14 cellular contexts compared by ENCODE assay signal in genomic region chr14:61466905-61467280, GRCh38.
A peak's percentile ranks its signal among the peaks of the same experiment; 100 is the strongest.
DNase-seq lines count a peak whose midpoint lies in the region; ATAC-seq lines count a peak whose summit lies in the region.
"Had no signal": no experiment of that assay in that cellular context is flagged by ENCODE, and none has a peak within 500 bp of the region (broad histone marks: within the 10 kb centered on the region; RNA-seq: fewer than 3 reads in every experiment).

No MANE protein-coding gene starts in this region.

- H3K9me2 ChIP-seq in GM23248 (ENCODE audit: insufficient read depth) = no peaks in the 10 kb centered on the region
- H3K9me2 ChIP-seq: SK-N-SH had no signal

- no peak overlapping the region for H3K4me3 ChIP-seq in BLaER1 treated with 17β-estradiol and CSF1 and Interleukin-3, amounts not matched to agents 10 nM and 100 nM
- H3K4me3 ChIP-seq in GM23248 = no peak overlapping the region
- H3K4me3 ChIP-seq: BLaER1, psoas muscle had no signal

- no peak overlapping the region for H3K4me3 Mint-ChIP-seq in central memory CD8-positive, alpha-beta T cell
- H3K4me3 Mint-ChIP-seq in naive thymus-derived CD8-positive, alpha-beta T cell = no peak overlapping the region
- H3K4me3 Mint-ChIP-seq: activated CD8-positive, alpha-beta memory T cell treated with anti-CD3 and anti-CD28 coated beads, Interleukin-2, amount 10 ng/mL, durations not matched to agents 7 days and 5 days had no signal

- peak overlapping the region; percentile 75 for H3K27ac Mint-ChIP-seq in central memory CD8-positive, alpha-beta T cell (ENCODE audit: low read depth)
- H3K27ac Mint-ChIP-seq in naive thymus-derived CD8-positive, alpha-beta T cell = peak overlapping the region in 9 of 10 donors; percentile 31 to 100 (median 85)
- H3K27ac Mint-ChIP-seq: activated CD8-positive, alpha-beta memory T cell treated with anti-CD3 and anti-CD28 coated beads, Interleukin-2, amount 10 ng/mL, durations not matched to agents 7 days and 5 days had no signal

- H3K27ac ChIP-seq in BLaER1 treated with 17β-estradiol and CSF1 and Interleukin-3, amounts not matched to agents 10 nM and 100 nM = peak overlapping the region in 7 of 11 experiments; percentile 1 to 100 (median 9); a peak in 11 of 22 replicates
- peak overlapping the region; percentile 85 for H3K27ac ChIP-seq in GM23248
- H3K27ac ChIP-seq: psoas muscle had no signal

- no peaks in the 10 kb centered on the region for H3K9me3 Mint-ChIP-seq in central memory CD8-positive, alpha-beta T cell
- peaks cover 0 to 3% (median 0%) of the 10 kb centered on the region in 9 donors for H3K9me3 Mint-ChIP-seq in naive thymus-derived CD8-positive, alpha-beta T cell

- 95 to 100% methylated on average over 3 of the region's 3 CpGs for WGBS in GM23248 (ENCODE audit: low coverage in 1 of 2, low lambda C conversion rate in 2 of 2, missing lambda C conversion rate in 2 of 2), 2 experiments

- H3K9me3 ChIP-seq in BLaER1 treated with 17β-estradiol and CSF1 and Interleukin-3, amounts not matched to agents 10 nM and 100 nM (replicated peaks in 1 of 11) = peaks cover 0 to 18% (median 11%) of the 10 kb centered on the region in 11 experiments; a peak in 13 of 22 replicates
- no peaks in the 10 kb centered on the region for H3K9me3 ChIP-seq in GM23248 (ENCODE audit: low read depth)
- H3K9me3 ChIP-seq: psoas muscle, SK-N-SH had no signal

- H3K4me1 Mint-ChIP-seq in central memory CD8-positive, alpha-beta T cell = peaks cover 80% of the 10 kb centered on the region
- H3K4me1 Mint-ChIP-seq in naive thymus-derived CD8-positive, alpha-beta T cell = peaks cover 46 to 93% (median 83%) of the 10 kb centered on the region in 4 donors

- peaks cover 42 to 75% (median 62%) of the 10 kb centered on the region in 10 experiments for H3K4me1 ChIP-seq in BLaER1 treated with 17β-estradiol and CSF1 and Interleukin-3, amounts not matched to agents 10 nM and 100 nM
- H3K4me1 ChIP-seq in GM23248 (ENCODE audit: insufficient read depth) = peaks cover 62% of the 10 kb centered on the region

- H3K4me2 ChIP-seq in BLaER1 treated with 17β-estradiol and CSF1 and Interleukin-3, amounts not matched to agents 10 nM and 100 nM = peak overlapping the region in 5 of 11 experiments; percentile 51 to 94 (median 77); a peak in 8 of 22 replicates
- peak overlapping the region; percentile 66 for H3K4me2 ChIP-seq in GM23248 (ENCODE audit: unreplicated experiment)
- H3K4me2 ChIP-seq: BLaER1, SK-N-SH had no signal

- peaks cover 0 to 17% (median 7%) of the 10 kb centered on the region in 11 experiments; a peak in 6 of 22 replicates for H3K36me3 ChIP-seq in BLaER1 treated with 17β-estradiol and CSF1 and Interleukin-3, amounts not matched to agents 10 nM and 100 nM
- H3K36me3 ChIP-seq in GM23248 (ENCODE audit: low read depth) = no peaks in the 10 kb centered on the region

- peaks cover 86% of the 10 kb centered on the region for H3K36me3 Mint-ChIP-seq in central memory CD8-positive, alpha-beta T cell (ENCODE audit: insufficient read depth)
- peaks cover 16 to 90% (median 22%) of the 10 kb centered on the region in 3 donors for H3K36me3 Mint-ChIP-seq in naive thymus-derived CD8-positive, alpha-beta T cell

- no peaks in the 10 kb centered on the region for H4K20me1 ChIP-seq in BLaER1 treated with 17β-estradiol and CSF1 and Interleukin-3, amounts not matched to agents 10 nM and 100 nM
- no peaks in the 10 kb centered on the region for H4K20me1 ChIP-seq in GM23248 (ENCODE audit: insufficient read depth)
- H4K20me1 ChIP-seq: BLaER1 had no signal

- in situ Hi-C loops in GM23248 (cut with MboI) = loop anchor here (25.0 kb wide), 1 partner anchor 295 kb away; the partner anchor contains the start of gene SNAPC1

- POLR2A ChIA-PET in naive thymus-derived CD8-positive, alpha-beta T cell (lab: Charles Lee) = interaction anchor here (0.9 to 1.3 kb wide), 2 partner anchors 10 to 113 kb away, joined by 3 to 5 read pairs; no protein-coding TSS in a partner anchor

- no peak for DNase-seq in GM23248
- DNase-seq in central memory CD8-positive, alpha-beta T cell (ENCODE audit: low spot score in 2 of 2) = no peak
- DNase-seq in naive thymus-derived CD8-positive, alpha-beta T cell = no peak
- DNase-seq in stimulated activated CD4-positive, alpha-beta T cell treated with anti-CD3 and anti-CD28 coated beads, Interleukin-2, amount 100 ng/mL, for 48 hours = no peak
- no peak for DNase-seq in NCI-H146 treated with DMSO at 0.1 percent for 48 hours (lab: John Stamatoyannopoulos, UW; ENCODE audit: unreplicated experiment)
- DNase-seq: activated CD8-positive, alpha-beta memory T cell treated with anti-CD3 and anti-CD28 coated beads, Interleukin-2, amount 10 ng/mL, durations not matched to agents 7 days and 5 days; anterior cingulate cortex; NCI-H1092 treated with DMSO at 0.1 percent for 48 hours; SK-N-SH had no signal

- 0 out of 22 replicates have a peak overlapping the region, but pooled peaks of 3 of the 11 experiments have one; percentile 2 to 26 (median 10) for H3K9ac ChIP-seq in BLaER1 treated with 17β-estradiol and CSF1 and Interleukin-3, amounts not matched to agents 10 nM and 100 nM
- no peak overlapping the region for H3K9ac ChIP-seq in GM23248
- H3K9ac ChIP-seq: BLaER1, SK-N-SH had no signal

- no peak overlapping the region for H2AFZ ChIP-seq in GM23248

- no peaks in the 10 kb centered on the region for H3K27me3 ChIP-seq in BLaER1 treated with 17β-estradiol and CSF1 and Interleukin-3, amounts not matched to agents 10 nM and 100 nM
- H3K27me3 ChIP-seq in GM23248 (replicated peaks; ENCODE audit: insufficient read depth) = no peaks in the 10 kb centered on the region
- H3K27me3 ChIP-seq: BLaER1 had no signal

- H3F3A ChIP-seq in GM23248 (ENCODE audit: insufficient read depth) = peaks cover 50% of the 10 kb centered on the region

- peaks cover 96% of the 10 kb centered on the region for H3K79me2 ChIP-seq in GM23248 (ENCODE audit: insufficient read depth)

- no peaks in the 10 kb centered on the region for H3K27me3 Mint-ChIP-seq in central memory CD8-positive, alpha-beta T cell
- H3K27me3 Mint-ChIP-seq in naive thymus-derived CD8-positive, alpha-beta T cell = no peaks in the 10 kb centered on the region
- H3K27me3 Mint-ChIP-seq: activated CD8-positive, alpha-beta memory T cell treated with anti-CD3 and anti-CD28 coated beads, Interleukin-2, amount 10 ng/mL, durations not matched to agents 7 days and 5 days had no signal

- no peak for ATAC-seq in central memory CD8-positive, alpha-beta T cell (replicated peaks; ENCODE audit: extremely low read depth, poor library complexity, severe bottlenecking)
- ATAC-seq in naive thymus-derived CD8-positive, alpha-beta T cell = no peak
- ATAC-seq in GM21723 (IDR thresholded peaks at IDR 0.05; ENCODE audit: unreplicated experiment) (no peak), GM21515 (IDR thresholded peaks at IDR 0.05; ENCODE audit: unreplicated experiment) (no peak)
- ATAC-seq: activated CD8-positive, alpha-beta memory T cell treated with anti-CD3 and anti-CD28 coated beads, Interleukin-2, amount 10 ng/mL, durations not matched to agents 7 days and 5 days had no signal
